In the genomic region with DNA sequence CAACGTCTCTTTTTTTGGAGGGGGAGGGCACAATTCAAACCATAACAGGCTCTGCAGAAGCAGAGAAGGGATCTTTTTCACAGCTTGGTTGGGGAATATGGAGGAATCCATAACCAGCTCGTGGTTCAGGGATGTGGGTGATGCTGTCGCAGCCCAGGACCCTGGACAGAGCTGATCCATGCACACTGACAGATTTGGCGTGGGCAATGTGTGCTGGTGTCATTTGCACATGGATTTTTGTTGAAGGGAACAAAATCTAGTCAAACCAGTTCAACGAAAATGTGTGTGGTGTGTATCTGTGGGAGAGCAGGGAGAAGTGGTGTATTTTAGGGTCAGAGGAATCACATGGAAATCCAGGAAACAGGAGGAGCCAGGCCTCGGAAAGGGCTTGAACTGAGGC, we compare ENCODE assay signal across 16 cellular contexts. TPM values are rescaled to one million over a fixed set of nuclear protein-coding genes. Genes with fewer than 3 reads are reported as not detected.
DNase-seq lines count a peak whose midpoint lies in the region; ATAC-seq and TF ChIP-seq lines count a peak whose summit lies in the region.
"Had no signal": no experiment of that assay in that cellular context is flagged by ENCODE, and none has a peak within 500 bp of the region (broad histone marks: within the 10 kb centered on the region; RNA-seq: fewer than 3 reads in every experiment).

No MANE protein-coding gene starts in this region.

- H3K27me3 Mint-ChIP-seq in T-helper 17 cell: no peaks in the 10 kb centered on the region

- ATAC-seq in T-helper 17 cell (no peak), HG03342 (IDR thresholded peaks at IDR 0.05; ENCODE audit: unreplicated experiment) (no peak), HG03095 (IDR thresholded peaks at IDR 0.05; ENCODE audit: unreplicated experiment) (no peak)
- ATAC-seq: heart left ventricle, Right ventricle myocardium inferior had no signal

- no peaks in the 10 kb centered on the region for H3K79me2 ChIP-seq in osteoblast (ENCODE audit: insufficient read depth, low read length)

- no peaks in the 10 kb centered on the region for H3K9me3 ChIP-seq in T-helper 17 cell (ENCODE audit: control insufficient read depth, low read length, poor library complexity, severe bottlenecking)
- peaks cover 4% of the 10 kb centered on the region for H3K9me3 ChIP-seq in osteoblast (ENCODE audit: low read depth, low read length)

- H3K27ac Mint-ChIP-seq in T-helper 17 cell: peak overlapping the region; percentile 8

- no peak overlapping the region for H3K4me3 Mint-ChIP-seq in T-helper 17 cell

- no peaks in the 10 kb centered on the region for H3K36me3 ChIP-seq in osteoblast (ENCODE audit: insufficient read depth, low read length)
- H3K36me3 ChIP-seq: heart left ventricle, ovary, transverse colon had no signal

- H3K4me1 ChIP-seq in osteoblast (ENCODE audit: insufficient read depth, low read length): peaks cover 9% of the 10 kb centered on the region
- H3K4me1 ChIP-seq: transverse colon had no signal

- peaks cover 3% of the 10 kb centered on the region for H3K36me3 Mint-ChIP-seq in T-helper 17 cell (ENCODE audit: low read depth)

- no peak overlapping the region for H3K4me3 ChIP-seq in fibroblast of pulmonary artery (replicated peaks; ENCODE audit: low read depth, low read length)
- no peak overlapping the region for H3K4me3 ChIP-seq in osteoblast (ENCODE audit: insufficient read depth, low read length)
- H3K4me3 ChIP-seq: heart left ventricle, ovary, transverse colon had no signal

- no peak overlapping the region for H3K4me2 ChIP-seq in osteoblast (ENCODE audit: insufficient read depth, low read length)

- no peak overlapping the region for H3K27ac ChIP-seq in osteoblast (ENCODE audit: low read depth, low read length)
- H3K27ac ChIP-seq: heart left ventricle, ovary, transverse colon had no signal

- H3K27me3 ChIP-seq in osteoblast (ENCODE audit: insufficient read depth, low read length): no peaks in the 10 kb centered on the region
- H3K27me3 ChIP-seq: ovary had no signal

- TF ChIP-seq CTCF in fibroblast of pulmonary artery (IDR thresholded peaks at IDR 0.05; ENCODE audit: low read length, missing control alignments) (no peak), osteoblast (IDR thresholded peaks at IDR 0.05; ENCODE audit: extremely low read depth, low read depth, low read length) (no peak)

- no peaks in the 10 kb centered on the region for H4K20me1 ChIP-seq in osteoblast (ENCODE audit: insufficient read depth, low read length)

- DNase-seq in NCI-H748 (lab: John Stamatoyannopoulos, UW; ENCODE audit: unreplicated experiment) (peak; percentile 5), NCI-H748 treated with DMSO at 0.1 percent for 48 hours (lab: John Stamatoyannopoulos, UW) (no peak), T-helper 17 cell (no peak), fibroblast of pulmonary artery (ENCODE audit: low read depth) (peak; percentile 54), osteoblast (ENCODE audit: insufficient read length, low spot score, missing footprints) (peak; percentile 92), T-helper 2 cell (no peak)
- DNase-seq: 8988T; effector memory CD4-positive, alpha-beta T cell; heart left ventricle; NCI-H1092; NCI-H510A; ovary; transverse colon had no signal

- peaks cover 63% of the 10 kb centered on the region for H3K4me1 Mint-ChIP-seq in T-helper 17 cell

- no peak overlapping the region for H2AFZ ChIP-seq in osteoblast (ENCODE audit: low read length)

RNA-seq across cellular contexts. Expression of gene DOCK2, which starts 4.2 kb away (rescaled TPM):
- total RNA-seq in T-helper 17 cell: 100 to 1,000 TPM; 249 to 284 TPM
- 2.7 and 6.2 TPM in 2 replicates for total RNA-seq in osteoblast

RNA-seq across cellular contexts. Expression of gene SPDL1, which starts 57.7 kb away (rescaled TPM):
- 1 to 10 TPM; 5.5 to 6.0 TPM for total RNA-seq in T-helper 17 cell
- total RNA-seq in osteoblast: 10.9 and 14.7 TPM in 2 replicates

Comparison
In these comparisons a context has a peak if more than half of its experiments do, and no peak if none do; other contexts are left out.
1. DNase-seq: peak in NCI-H748 (single experiment), fibroblast of pulmonary artery (single experiment) and osteoblast (single experiment); none in NCI-H748 treated with DMSO at 0.1 percent for 48 hours (single experiment), T-helper 17 cell (0 of 3) and T-helper 2 cell (0 of 5).
2. RNA of gene DOCK2, which starts 4.2 kb away (total RNA-seq): 249 to 284 TPM in T-helper 17 cell; 2.7 to 6.2 TPM in osteoblast; every median in the first group is over 10 times any median in the second.